In the genomic region with DNA sequence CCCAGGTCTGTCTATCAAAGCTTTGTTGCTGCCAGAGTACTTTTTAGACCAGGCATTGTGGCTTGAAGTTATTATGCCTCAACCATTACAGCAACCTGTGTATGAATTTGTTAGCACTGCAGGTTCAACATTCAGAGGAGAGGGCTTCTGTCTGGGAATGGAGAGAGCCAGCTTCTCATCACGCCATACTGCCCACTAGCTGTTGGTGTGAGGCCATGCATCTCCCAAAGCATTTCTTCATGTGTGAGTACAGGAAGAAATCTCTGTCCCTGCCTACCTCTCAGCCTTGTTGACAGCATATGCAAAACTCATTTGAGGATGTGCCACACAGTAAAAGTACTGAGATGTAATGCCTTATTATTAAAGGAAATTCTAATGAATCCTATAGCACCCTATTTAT, we compare ENCODE assay signal across 1 cellular context.
TF ChIP-seq lines count a peak whose summit lies in the region.

No MANE protein-coding gene starts in this region.

TF ChIP-seq in HEK293T, 16 proteins besides CTCF, POLR2A, EP300 and RAD21:
- TF ChIP-seq SP1 (IDR thresholded peaks at IDR 0.05) (no peak), HDGF (IDR thresholded peaks at IDR 0.05; ENCODE audit: borderline replicate concordance) (no peak), ARNT (IDR thresholded peaks at IDR 0.05) (no peak), ZNF384 (IDR thresholded peaks at IDR 0.05) (no peak), SUZ12 (IDR thresholded peaks at IDR 0.05) (no peak), FOXA1 (IDR thresholded peaks at IDR 0.05) (no peak), TARDBP (IDR thresholded peaks at IDR 0.05) (no peak)
- TF ChIP-seq, protein P1, sequence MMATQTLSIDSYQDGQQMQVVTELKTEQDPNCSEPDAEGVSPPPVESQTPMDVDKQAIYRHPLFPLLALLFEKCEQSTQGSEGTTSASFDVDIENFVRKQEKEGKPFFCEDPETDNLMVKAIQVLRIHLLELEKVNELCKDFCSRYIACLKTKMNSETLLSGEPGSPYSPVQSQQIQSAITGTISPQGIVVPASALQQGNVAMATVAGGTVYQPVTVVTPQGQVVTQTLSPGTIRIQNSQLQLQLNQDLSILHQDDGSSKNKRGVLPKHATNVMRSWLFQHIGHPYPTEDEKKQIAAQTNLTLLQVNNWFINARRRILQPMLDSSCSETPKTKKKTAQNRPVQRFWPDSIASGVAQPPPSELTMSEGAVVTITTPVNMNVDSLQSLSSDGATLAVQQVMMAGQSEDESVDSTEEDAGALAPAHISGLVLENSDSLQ (IDR thresholded peaks at IDR 0.05), result no peak
TF ChIP-seq in HEK293T: peak in this region for 0.
